Comparison of ENCODE assay signal across 11 cellular contexts in genomic region chr6:149929422-149929821, GRCh38. TPM values are rescaled to one million over a fixed set of nuclear protein-coding genes. Genes with fewer than 3 reads are reported as not detected.
DNase-seq lines count a peak whose midpoint lies in the region; ATAC-seq and TF ChIP-seq lines count a peak whose summit lies in the region.
"Had no signal": no experiment of that assay in that cellular context is flagged by ENCODE, and none has a peak within 500 bp of the region (broad histone marks: within the 10 kb centered on the region; RNA-seq: fewer than 3 reads in every experiment).

No MANE protein-coding gene starts in this region.

- BruUV-seq in PC-9 (replicated peaks; lab: Mats Ljungman, UMichigan) = no TSS peak

- H3K9me2 ChIP-seq in PC-9 (ENCODE audit: insufficient read depth) = no peaks in the 10 kb centered on the region

- no peak overlapping the region for H3K4me2 ChIP-seq in DND-41 (ENCODE audit: insufficient read depth, low read length)
- no peak overlapping the region for H3K4me2 ChIP-seq in PC-9

- no peaks in the 10 kb centered on the region for H3K9me3 ChIP-seq in DND-41 (ENCODE audit: insufficient read depth, low read length, severe bottlenecking)
- no peaks in the 10 kb centered on the region for H3K9me3 ChIP-seq in PC-9 (ENCODE audit: insufficient read depth, low read depth)
- H3K9me3 ChIP-seq: psoas muscle had no signal

- TF ChIP-seq CTCF in AG10803 (conservative IDR thresholded peaks at IDR 0.05; ENCODE audit: low read length) (peak; percentile 45), DND-41 (IDR thresholded peaks at IDR 0.05; ENCODE audit: borderline replicate concordance, extremely low read depth, low read length, poor library complexity, severe bottlenecking) (peak; percentile 54), PC-9 (conservative IDR thresholded peaks at IDR 0.05) (peak; percentile 53), foreskin fibroblast (IDR thresholded peaks at IDR 0.05; ENCODE audit: low read depth, low read length) (peak; percentile 43)

- intact Hi-C loops in PC-9 (cut with micrococcal nuclease; ENCODE audit: unreplicated experiment) (loop anchor here (5.0 kb wide), 2 partner anchors 207 to 382 kb away; partner anchors contain the start of gene PPIL4), sciatic nerve (cut with DNase I) (no loop called here)

- ATAC-seq in DND-41 (ENCODE audit: insufficient read depth, low read depth) (peak; percentile 42; the same call in 1 of the 3 replicates), HG03442 (IDR thresholded peaks at IDR 0.05; ENCODE audit: unreplicated experiment) (no peak), HG03460 (IDR thresholded peaks at IDR 0.05; ENCODE audit: unreplicated experiment) (no peak), GM21515 (IDR thresholded peaks at IDR 0.05; ENCODE audit: unreplicated experiment) (no peak), sciatic nerve (no peak)
- ATAC-seq: psoas muscle had no signal

- no peaks in the 10 kb centered on the region for H3F3A ChIP-seq in PC-9 (ENCODE audit: insufficient read depth, low read depth)

- peaks cover 40% of the 10 kb centered on the region for H3K27me3 ChIP-seq in DND-41 (ENCODE audit: insufficient read depth, low read length, poor library complexity)
- H3K27me3 ChIP-seq in PC-9 (ENCODE audit: insufficient read depth, low read depth) = no peaks in the 10 kb centered on the region

- DNase-seq in AG10803 (ENCODE audit: low read depth) (no peak), DND-41 (peak; percentile 23), PC-9 (no peak), foreskin fibroblast (no peak), sciatic nerve (ENCODE audit: low spot score) (no peak)
- DNase-seq: activated CD4-positive, alpha-beta T cell treated with anti-CD3 and anti-CD28 coated beads, Interleukin-2, amount 50 U/mL, for 4 hours; caudate nucleus; psoas muscle had no signal

- H4K20me1 ChIP-seq in DND-41 (ENCODE audit: insufficient read depth, low read length) (no peaks in the 10 kb centered on the region; the same call in 1 of the 2 replicates), PC-9 (ENCODE audit: insufficient read depth) (no peaks in the 10 kb centered on the region)

- H3K27ac ChIP-seq in DND-41 (ENCODE audit: low read length) (no peak overlapping the region), PC-9 (no peak overlapping the region)
- H3K27ac ChIP-seq: psoas muscle had no signal

- H3K9ac ChIP-seq in DND-41 (ENCODE audit: low read depth, low read length) = no peak overlapping the region

- H3K79me2 ChIP-seq in DND-41 (ENCODE audit: insufficient read depth, low read length) (no peaks in the 10 kb centered on the region), PC-9 (ENCODE audit: low read depth) (no peaks in the 10 kb centered on the region)

- peaks cover 7% of the 10 kb centered on the region; the same call in 1 of the 2 replicates for H3K4me1 ChIP-seq in DND-41 (ENCODE audit: insufficient read depth, low read length)
- H3K4me1 ChIP-seq in PC-9 (replicated peaks; ENCODE audit: insufficient read depth) = peaks cover 23% of the 10 kb centered on the region
- H3K4me1 ChIP-seq: psoas muscle had no signal

- no peak overlapping the region for H2AFZ ChIP-seq in DND-41 (ENCODE audit: low read depth, low read length)
- no peak overlapping the region for H2AFZ ChIP-seq in PC-9

- CTCF ChIA-PET in PC-9 (lab: Charles Lee) = no interaction called here

- H3K36me3 ChIP-seq in DND-41 (ENCODE audit: insufficient read depth, low read length) (no peaks in the 10 kb centered on the region), PC-9 (ENCODE audit: low read depth) (no peaks in the 10 kb centered on the region)

- POLR2A ChIA-PET in PC-9 (lab: Charles Lee; ENCODE audit: unreplicated experiment) = no interaction called here

- H3K4me3 ChIP-seq in AG10803 (ENCODE audit: low read length) = no peak overlapping the region
- H3K4me3 ChIP-seq in DND-41 (ENCODE audit: low read depth in 1 of 2, low read length in 2 of 2) = no peak overlapping the region
- no peak overlapping the region for H3K4me3 ChIP-seq in PC-9
- H3K4me3 ChIP-seq in foreskin fibroblast (ENCODE audit: low read depth in 1 of 2, low read length in 2 of 2) = no peak overlapping the region
- H3K4me3 ChIP-seq: psoas muscle had no signal

RNA-seq across cellular contexts. Expression of gene RAET1G, which starts 6.5 kb away (rescaled TPM):
- total RNA-seq in PC-9 (2021) (0.88 TPM in 1 of 2 replicates, not detected in the other), sciatic nerve (0.53 TPM)

RNA-seq across cellular contexts. Expression of gene ULBP2, which starts 12.4 kb away (rescaled TPM):
- 2.9 and 4.4 TPM in 2 replicates for total RNA-seq in PC-9 (2021)
- 0.27 TPM for total RNA-seq in sciatic nerve

RNA-seq across cellular contexts. Expression of gene RAET1E, which starts 31.5 kb away (rescaled TPM):
- total RNA-seq in PC-9 (2021) = 0.20 TPM in 1 of 2 replicates, not detected in the other
- total RNA-seq in sciatic nerve = 0.80 TPM

RNA-seq across cellular contexts. Expression of gene ULBP1, which starts 34.3 kb away (rescaled TPM):
- total RNA-seq in PC-9 (2021) (2.8 and 3.3 TPM in 2 replicates), sciatic nerve (not detected)
